22 cellular contexts compared by ENCODE assay signal in genomic region chr9:95833549-95834178, GRCh38.
"Had no signal": no experiment of that assay in that cellular context is flagged by ENCODE, and none has a peak within 500 bp of the region (broad histone marks: within the 10 kb centered on the region; RNA-seq: fewer than 3 reads in every experiment).

No MANE protein-coding gene starts in this region.

- DNase-seq: cortex of kidney; dorsolateral prefrontal cortex; effector CD8-positive, alpha-beta T cell; foreskin melanocyte; head of caudate nucleus; hippocampal formation; lower lobe of right lung; midbrain; naive B cell; nucleus accumbens; ovary; right lobe of liver; stimulated activated CD4-positive, alpha-beta T cell treated with anti-CD3 and anti-CD28 coated beads, Interleukin-2, amount 100 ng/mL, for 24 hours; stimulated activated CD4-positive, alpha-beta T cell treated with anti-CD3 and anti-CD28 coated beads, Interleukin-4, amount 100 ng/mL, for 4 hours; stimulated activated naive B cell treated with anti-CD40 and anti-IgM and Interleukin-4, amounts not matched to agents 10 μg/mL and 1 μg/mL and 100 μg/mL, for 72 hours; substantia nigra had no signal

- H2AFZ ChIP-seq: neural progenitor cell had no signal

- H3K4me1 ChIP-seq: lower lobe of right lung, neural progenitor cell, right lobe of liver had no signal

- H3K27me3 Mint-ChIP-seq: naive B cell; stimulated activated naive B cell treated with anti-CD40 and anti-IgM and Interleukin-4, amounts not matched to agents 10 μg/mL and 1 μg/mL and 100 μg/mL, for 72 hours had no signal

- H3K9me3 Mint-ChIP-seq: central memory CD8-positive, alpha-beta T cell; naive B cell; neural progenitor cell; stimulated activated naive B cell treated with anti-CD40 and anti-IgM and Interleukin-4, amounts not matched to agents 10 μg/mL and 1 μg/mL and 100 μg/mL, for 72 hours; stimulated activated naive CD8-positive, alpha-beta T cell treated with anti-CD3 and anti-CD28 coated beads, Interleukin-15, amount 100 ng/mL, for 72 hours had no signal

- H3K4me2 ChIP-seq: neural progenitor cell had no signal

- H3K27me3 ChIP-seq: dorsolateral prefrontal cortex, neural progenitor cell, ovary, right lobe of liver had no signal

- H3K9me3 ChIP-seq: lower lobe of right lung, ovary, right lobe of liver, thoracic aorta had no signal

- ATAC-seq: left lobe of liver; lower lobe of right lung; right lobe of liver; stimulated activated naive B cell treated with anti-CD40 and anti-IgM and Interleukin-4, amounts not matched to agents 10 μg/mL and 1 μg/mL and 100 μg/mL, for 72 hours had no signal

- H3K4me3 ChIP-seq: dorsolateral prefrontal cortex, lower lobe of right lung, neural progenitor cell, ovary, right lobe of liver, thoracic aorta had no signal

- H3K27ac Mint-ChIP-seq: memory B cell; naive B cell; neural progenitor cell; stimulated activated naive B cell treated with anti-CD40 and anti-IgM and Interleukin-4, amounts not matched to agents 10 μg/mL and 1 μg/mL and 100 μg/mL, for 72 hours; stimulated activated naive CD8-positive, alpha-beta T cell treated with anti-CD3 and anti-CD28 coated beads, Interleukin-15, amount 100 ng/mL, for 72 hours had no signal

- H3K27ac ChIP-seq: dorsolateral prefrontal cortex, lower lobe of right lung, neural progenitor cell, ovary, right lobe of liver, thoracic aorta had no signal

- H3K36me3 Mint-ChIP-seq: naive B cell had no signal

- H3K4me3 Mint-ChIP-seq: central memory CD8-positive, alpha-beta T cell; memory B cell; naive B cell; neural progenitor cell; stimulated activated naive B cell treated with anti-CD40 and anti-IgM and Interleukin-4, amounts not matched to agents 10 μg/mL and 1 μg/mL and 100 μg/mL, for 72 hours; stimulated activated naive CD8-positive, alpha-beta T cell treated with anti-CD3 and anti-CD28 coated beads, Interleukin-15, amount 100 ng/mL, for 72 hours had no signal

- H3K36me3 ChIP-seq: lower lobe of right lung, neural progenitor cell, ovary, right lobe of liver, thoracic aorta had no signal

- H3K4me1 Mint-ChIP-seq: central memory CD8-positive, alpha-beta T cell; memory B cell; naive B cell; neural progenitor cell had no signal

- H3K9ac ChIP-seq: neural progenitor cell had no signal
